26 cellular contexts compared by ENCODE assay signal in the genomic region with DNA sequence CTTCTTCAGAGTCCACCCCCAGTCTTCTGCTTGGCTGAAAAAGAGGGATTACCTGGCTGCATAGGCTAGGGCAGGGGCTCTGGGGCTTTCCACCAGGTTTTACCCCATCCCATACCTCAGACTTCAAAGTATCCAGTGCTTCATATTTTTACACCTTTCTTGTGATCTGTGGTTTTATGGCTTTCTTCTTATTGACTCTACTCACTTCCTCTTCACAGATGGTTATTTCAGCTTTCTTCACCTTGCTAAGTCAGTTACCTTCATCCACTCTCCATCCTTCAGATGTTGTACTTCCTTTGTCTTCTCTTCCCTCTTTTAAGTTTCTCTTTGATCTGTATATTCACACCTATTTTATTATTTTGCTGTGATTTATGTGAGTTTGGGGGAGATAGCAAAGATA.
"Had no signal": no experiment of that assay in that cellular context is flagged by ENCODE, and none has a peak within 500 bp of the region (broad histone marks: within the 10 kb centered on the region; RNA-seq: fewer than 3 reads in every experiment).

No MANE protein-coding gene starts in this region.

- H3K9me3 Mint-ChIP-seq: endodermal cell; natural killer cell treated with Interleukin-12 subunit alpha and Interleukin-12 subunit beta and Interleukin-15 and Interleukin-18, amount 100 ng/mL, for 72 hours had no signal

- H3K4me3 Mint-ChIP-seq: endodermal cell; memory B cell; naive B cell; natural killer cell treated with Interleukin-12 subunit alpha and Interleukin-12 subunit beta and Interleukin-15 and Interleukin-18, amount 100 ng/mL, for 72 hours; neural crest cell had no signal

- DNase-seq: dorsolateral prefrontal cortex; effector CD4-positive, alpha-beta T cell; endodermal cell; foreskin fibroblast; gastrocnemius medialis; head of caudate nucleus; left ventricle myocardium superior; lower lobe of right lung; mucosa of descending colon; naive B cell; stimulated activated CD4-positive, alpha-beta T cell treated with anti-CD3 and anti-CD28 coated beads, Interleukin-12 subunit alpha, Interleukin-12 subunit beta, amount 100 ng/mL, for 4 hours; stimulated activated CD4-positive, alpha-beta T cell treated with anti-CD3 and anti-CD28 coated beads, Interleukin-1b, Interleukin-23, amount 100 ng/mL, for 48 hours; stimulated activated CD4-positive, alpha-beta T cell treated with anti-CD3 and anti-CD28 coated beads, Interleukin-4, amount 100 ng/mL, for 1 hour; stimulated activated CD8-positive, alpha-beta memory T cell treated with anti-CD3 and anti-CD28 coated beads, Interleukin-4, amount 100 ng/mL, for 48 hours; stimulated activated naive CD4-positive, alpha-beta T cell; stomach; thyroid gland; trophoblast cell had no signal

- H3K4me3 ChIP-seq: dorsolateral prefrontal cortex, gastrocnemius medialis, lower lobe of right lung, mucosa of descending colon, prostate gland, right atrium auricular region, smooth muscle cell, stomach, thyroid gland had no signal

- H3K4me1 Mint-ChIP-seq: endodermal cell, memory B cell, naive B cell had no signal

- H3K27ac Mint-ChIP-seq: endodermal cell; memory B cell; naive B cell; natural killer cell treated with Interleukin-12 subunit alpha and Interleukin-12 subunit beta and Interleukin-15 and Interleukin-18, amount 100 ng/mL, for 72 hours had no signal

- H3K36me3 Mint-ChIP-seq: memory B cell; naive B cell; natural killer cell treated with Interleukin-12 subunit alpha and Interleukin-12 subunit beta and Interleukin-15 and Interleukin-18, amount 100 ng/mL, for 72 hours had no signal

- ATAC-seq: esophagus mucosa; gastrocnemius medialis; left ventricle myocardium superior; lower lobe of right lung; mucosa of descending colon; natural killer cell treated with Interleukin-12 subunit alpha and Interleukin-12 subunit beta and Interleukin-15 and Interleukin-18, amount 100 ng/mL, for 72 hours; sciatic nerve had no signal
